20 cellular contexts compared by ENCODE assay signal in the genomic region with DNA sequence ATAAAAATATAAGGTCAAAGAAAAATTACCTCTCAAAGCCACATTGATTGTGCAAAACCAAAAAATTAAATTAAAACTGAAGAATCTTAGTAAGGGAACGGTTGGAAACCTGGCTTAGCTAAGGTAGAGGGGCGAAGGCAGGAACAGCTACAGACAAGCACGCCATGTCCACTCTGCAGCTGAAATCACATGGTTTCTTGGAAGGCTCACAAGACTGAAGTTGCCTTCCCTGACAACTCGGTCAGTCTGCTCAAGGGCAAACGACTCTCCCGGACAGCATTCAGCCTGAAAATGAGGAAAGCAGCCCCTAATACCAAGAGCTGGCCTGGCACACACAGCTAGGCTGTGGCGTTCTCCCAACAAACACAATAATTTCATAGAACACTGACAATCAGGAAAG. TPM values are rescaled to one million over a fixed set of nuclear protein-coding genes. Genes with fewer than 3 reads are reported as not detected.
"Had no signal": no experiment of that assay in that cellular context is flagged by ENCODE, and none has a peak within 500 bp of the region (broad histone marks: within the 10 kb centered on the region; RNA-seq: fewer than 3 reads in every experiment).

No MANE protein-coding gene starts in this region.

- H3K27me3 ChIP-seq: pancreas had no signal

- H3K36me3 ChIP-seq: left ventricle myocardium inferior, pancreas had no signal

- ATAC-seq: activated CD4-positive, alpha-beta T cell treated with anti-CD3 and anti-CD28 coated beads for 36 hours; activated CD8-positive, alpha-beta memory T cell treated with anti-CD3 and anti-CD28 coated beads, Interleukin-2, amount 10 ng/mL, durations not matched to agents 7 days and 5 days; T-cell had no signal

- H3K27ac ChIP-seq: left ventricle myocardium inferior, pancreas, skin epidermis, VCaP had no signal

- DNase-seq: activated CD4-positive, alpha-beta memory T cell treated with anti-CD3 and anti-CD28 coated beads for 36 hours; activated CD4-positive, alpha-beta T cell treated with anti-CD3 and anti-CD28 coated beads for 36 hours; activated CD8-positive, alpha-beta memory T cell treated with anti-CD3 and anti-CD28 coated beads, Interleukin-2, amount 10 ng/mL, durations not matched to agents 7 days and 5 days; activated naive CD4-positive, alpha-beta T cell treated with anti-CD3 and anti-CD28 coated beads, Interleukin-2, amount 10 ng/mL, durations not matched to agents 7 days and 5 days; activated T-cell treated with anti-CD3 and anti-CD28 coated beads, Interleukin-2, amount 50 U/mL, for 1 hour; left ventricle myocardium inferior; stimulated activated CD4-positive, alpha-beta T cell treated with anti-CD3 and anti-CD28 coated beads, Interleukin-15, amount 100 ng/mL, for 24 hours; stimulated activated CD4-positive, alpha-beta T cell treated with anti-CD3 and anti-CD28 coated beads, Interleukin-4, amount 100 ng/mL, for 24 hours; stimulated activated naive CD4-positive, alpha-beta T cell treated with Interleukin-2 at 50 U/mL for 16 hours; T-cell had no signal

- H3K4me1 ChIP-seq: left ventricle myocardium inferior, pancreas had no signal

- H3K4me3 ChIP-seq: left ventricle myocardium inferior, pancreas, skin epidermis had no signal

- H3K9me3 ChIP-seq: pancreas had no signal

RNA-seq across cellular contexts. Expression of gene BECN2, which starts 22.7 kb away (rescaled TPM):
- total RNA-seq: activated CD4-positive, alpha-beta memory T cell treated with anti-CD3 and anti-CD28 coated beads for 36 hours; activated CD4-positive, alpha-beta T cell treated with anti-CD3 and anti-CD28 coated beads for 36 hours; activated CD8-positive, alpha-beta memory T cell treated with anti-CD3 and anti-CD28 coated beads, Interleukin-2, amount 10 ng/mL, durations not matched to agents 7 days and 5 days; activated T-helper 2 cell treated with anti-CD3 and anti-CD28 coated beads, Interferon-gamma antibody, Interleukin-2, Interleukin-4, amounts not matched to agents 10 μg/mL and 5 μg/mL and 100 μg/mL, durations not matched to agents 14 hours and 24 hours and 36 hours; astrocyte; glomerular endothelial cell; kidney; left ventricle myocardium inferior; mesenteric fat pad; pancreas; T-cell had no signal
- polyA plus RNA-seq: esophagus, neural cell, pancreas had no signal
